In genomic region chr4:127781303-127782024, GRCh38 we compare ENCODE assay signal across 8 cellular contexts. TPM values are rescaled to one million over a fixed set of nuclear protein-coding genes. Genes with fewer than 3 reads are reported as not detected.
A peak's percentile ranks its signal among the peaks of the same experiment; 100 is the strongest.
DNase-seq lines count a peak whose midpoint lies in the region; ATAC-seq and TF ChIP-seq lines count a peak whose summit lies in the region.

No MANE protein-coding gene starts in this region.

- no peak overlapping the region for H3K9ac ChIP-seq in rectal smooth muscle tissue (ENCODE audit: low read length)

- peak overlapping the region; percentile 83 for H3K27ac ChIP-seq in HL-60 (replicated peaks)
- peak overlapping the region; percentile 80 to 89 for H3K27ac ChIP-seq in ascending aorta
- H3K27ac ChIP-seq in hepatocyte, result peak overlapping the region; percentile 51
- H3K27ac ChIP-seq in rectal smooth muscle tissue (ENCODE audit: low read depth, low read length), result peak overlapping the region; percentile 61

- TF ChIP-seq CTCF in HL-60 (IDR thresholded peaks at IDR 0.05; ENCODE audit: insufficient read depth, low read length) (no peak), ascending aorta (IDR thresholded peaks at IDR 0.05) (no peak), hepatocyte (IDR thresholded peaks at IDR 0.05; ENCODE audit: poor library complexity) (no peak)

- H3K9me3 ChIP-seq in ascending aorta (no peaks in the 10 kb centered on the region), hepatocyte (ENCODE audit: low read depth) (no peaks in the 10 kb centered on the region)

- H2AFZ ChIP-seq in hepatocyte, result peak overlapping the region; percentile 79

- H3K27me3 ChIP-seq in HL-60 (ENCODE audit: insufficient read depth, poor library complexity, severe bottlenecking) (no peaks in the 10 kb centered on the region), ascending aorta (no peaks in the 10 kb centered on the region), hepatocyte (no peaks in the 10 kb centered on the region), rectal smooth muscle tissue (ENCODE audit: control insufficient read depth, insufficient read depth, low read length) (no peaks in the 10 kb centered on the region)

- intact Hi-C loops in ascending aorta (cut with DNase I), result loop anchor here (2.0 to 10.0 kb wide), 6 partner anchors 101 to 1313 kb away; partner anchors contain the start of genes ABHD18, C4orf33, INTU and LARP1B

- DNase-seq in D341Med (ENCODE audit: low spot score) (peak; percentile 9), HL-60 (ENCODE audit: low read depth in 1 of 2, low spot score in 1 of 2) (no peak), ascending aorta (ENCODE audit: low spot score in 2 of 2) (peak in 1 of 2 donors; percentile 84), hepatocyte (ENCODE audit: low spot score) (peak; percentile 72), DMS153 (lab: John Stamatoyannopoulos, UW) (no peak), DMS114 treated with DMSO at 0.1 percent for 48 hours (lab: John Stamatoyannopoulos, UW; ENCODE audit: unreplicated experiment) (no peak)

- ATAC-seq in GM21390 (IDR thresholded peaks at IDR 0.05; ENCODE audit: unreplicated experiment), result peak; percentile 36

- no peaks in the 10 kb centered on the region for H3K9me2 ChIP-seq in hepatocyte (replicated peaks; ENCODE audit: insufficient read depth)

- H3K4me3 ChIP-seq in HL-60 (replicated peaks; ENCODE audit: insufficient read depth, low read length), result peak overlapping the region; percentile 57
- peak overlapping the region; percentile 81 to 86 for H3K4me3 ChIP-seq in ascending aorta
- H3K4me3 ChIP-seq in hepatocyte, result peak overlapping the region; percentile 54
- H3K4me3 ChIP-seq in rectal smooth muscle tissue (ENCODE audit: low read length), result peak overlapping the region; percentile 93

- H3K4me1 ChIP-seq in ascending aorta (no peaks in the 10 kb centered on the region), hepatocyte (ENCODE audit: insufficient read depth) (no peaks in the 10 kb centered on the region), rectal smooth muscle tissue (ENCODE audit: control insufficient read depth, insufficient read depth, low read length) (no peaks in the 10 kb centered on the region)

- H3K4me2 ChIP-seq in hepatocyte, result peak overlapping the region; percentile 95

- WGBS in hepatocyte (ENCODE audit: low lambda C conversion rate, missing lambda C conversion rate), result 38% methylated on average over 35 of the region's 43 CpGs

- no peaks in the 10 kb centered on the region for H3K79me2 ChIP-seq in hepatocyte

- H4K20me1 ChIP-seq in hepatocyte (ENCODE audit: insufficient read depth, poor library complexity, severe bottlenecking), result no peaks in the 10 kb centered on the region

- H3K36me3 ChIP-seq in ascending aorta, result no peaks in the 10 kb centered on the region
- H3K36me3 ChIP-seq in hepatocyte (replicated peaks; ENCODE audit: insufficient read depth, low read depth), result no peaks in the 10 kb centered on the region
- H3K36me3 ChIP-seq in rectal smooth muscle tissue (ENCODE audit: control insufficient read depth, insufficient read depth, low read length), result no peaks in the 10 kb centered on the region

RNA-seq across cellular contexts. Expression of gene HSPA4L, which starts 0.7 kb away (rescaled TPM):
- total RNA-seq in ascending aorta (5.5 TPM), hepatocyte (2.7 and 3.5 TPM in 2 replicates)
- polyA plus RNA-seq in hepatocyte, result 1.7 and 2.2 TPM in 2 replicates

RNA-seq across cellular contexts. Expression of gene SLC25A31, which starts 51.3 kb away (rescaled TPM):
- not detected for total RNA-seq in ascending aorta
- total RNA-seq in hepatocyte, result not detected in 2 replicates
- polyA plus RNA-seq in hepatocyte, result not detected in 2 replicates

Comparison
In these comparisons a context has a peak if more than half of its experiments do, and no peak if none do; other contexts are left out.
1. DNase-seq: peak in D341Med (single experiment) and hepatocyte (single experiment); none in HL-60 (0 of 2), DMS153 (single experiment) and DMS114 treated with DMSO at 0.1 percent for 48 hours (single experiment).
2. Peak in every context shown above with its lines, with median percentiles within 50 percentile points of each other: H3K27ac ChIP-seq and H3K4me3 ChIP-seq.